Comparison of ENCODE assay signal across 29 cellular contexts in the genomic region with DNA sequence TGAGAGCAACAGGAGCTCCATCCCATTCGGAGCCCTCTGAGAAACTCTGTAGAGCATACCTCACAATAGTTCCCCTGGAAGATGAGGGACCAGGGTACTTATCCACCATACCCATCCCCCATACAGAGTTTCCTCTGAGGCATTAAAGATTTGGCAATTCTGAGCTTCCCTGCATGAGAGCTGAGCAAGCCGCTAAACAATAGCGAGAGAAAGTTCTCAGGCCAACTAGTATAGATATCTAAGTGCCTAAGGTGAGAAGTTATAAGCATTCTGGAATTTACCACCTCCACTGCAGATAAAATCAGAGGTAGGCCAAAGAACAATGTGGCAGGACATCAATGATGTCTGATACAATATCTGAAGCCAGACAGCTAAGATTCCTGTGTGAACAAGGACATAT.
"Had no signal": no experiment of that assay in that cellular context is flagged by ENCODE, and none has a peak within 500 bp of the region (broad histone marks: within the 10 kb centered on the region; RNA-seq: fewer than 3 reads in every experiment).

No MANE protein-coding gene starts in this region.

- H3K27ac ChIP-seq: brain microvascular endothelial cell, esophagus muscularis mucosa, foreskin keratinocyte, gastrocnemius medialis had no signal

- H3K4me3 ChIP-seq: esophagus muscularis mucosa, gastrocnemius medialis had no signal

- H3K36me3 ChIP-seq: brain microvascular endothelial cell, esophagus muscularis mucosa, gastrocnemius medialis had no signal

- H3K4me1 ChIP-seq: esophagus muscularis mucosa, foreskin keratinocyte, gastrocnemius medialis had no signal

- FAIRE-seq: astrocyte, colon had no signal

- H3K27me3 ChIP-seq: brain microvascular endothelial cell, esophagus muscularis mucosa, foreskin keratinocyte, gastrocnemius medialis had no signal

- H3K9me3 ChIP-seq: esophagus muscularis mucosa, gastrocnemius medialis had no signal

- DNase-seq: activated CD4-positive, alpha-beta memory T cell treated with anti-CD3 and anti-CD28 coated beads for 36 hours; activated CD4-positive, alpha-beta T cell treated with anti-CD3 and anti-CD28 coated beads for 36 hours; activated CD4-positive, alpha-beta T cell treated with anti-CD3 and anti-CD28 coated beads, Interleukin-2, amount 10 ng/mL, durations not matched to agents 24 days and 14 days; activated CD4-positive, CD25-positive, alpha-beta regulatory T cell; activated CD4-positive, CD25-positive, alpha-beta regulatory T cell treated with anti-CD3 and anti-CD28 coated beads, Interleukin-2, amount 50 U/mL, for 72 hours; activated CD8-positive, alpha-beta memory T cell treated with anti-CD3 and anti-CD28 coated beads, Interleukin-2, amount 10 ng/mL, durations not matched to agents 7 days and 5 days; activated CD8-positive, alpha-beta memory T cell treated with anti-CD3 and anti-CD28 coated beads, Interleukin-2, amount 50 U/mL, for 4 hours; activated CD8-positive, alpha-beta T cell treated with anti-CD3 and anti-CD28 coated beads, Interleukin-2, amount 10 ng/mL, durations not matched to agents 7 days and 5 days; activated gamma-delta T cell; activated naive CD4-positive, alpha-beta T cell; activated naive CD4-positive, alpha-beta T cell treated with anti-CD3 and anti-CD28 coated beads, Interleukin-2, amount 10 ng/mL, durations not matched to agents 7 days and 5 days; activated naive CD8-positive, alpha-beta T cell treated with anti-CD3 and anti-CD28 coated beads, Interleukin-2, amount 10 ng/mL, durations not matched to agents 7 days and 5 days; activated T-cell treated with anti-CD3 and anti-CD28 coated beads, Interleukin-2, amount 50 U/mL, for 1 hour; activated T-cell treated with anti-CD3 and anti-CD28 coated beads, Interleukin-2, amount 50 U/mL, for 48 hours; amniotic stem cell; anterior cingulate cortex; brain microvascular endothelial cell; caudate nucleus; effector memory CD4-positive, alpha-beta T cell; erythroblast; foreskin keratinocyte; gastrocnemius medialis; glutamatergic neuron; T-helper 1 cell; T-helper 17 cell; T1000 had no signal
